ENCODE assay signal across 9 cellular contexts in genomic region chr7:101870361-101871062, GRCh38. TPM values are rescaled to one million over a fixed set of nuclear protein-coding genes. Genes with fewer than 3 reads are reported as not detected.
DNase-seq lines count a peak whose midpoint lies in the region; ATAC-seq, FAIRE-seq and TF ChIP-seq lines count a peak whose summit lies in the region.
"Had no signal": no experiment of that assay in that cellular context is flagged by ENCODE, and none has a peak within 500 bp of the region (broad histone marks: within the 10 kb centered on the region; RNA-seq: fewer than 3 reads in every experiment).

No MANE protein-coding gene starts in this region.

- intact Hi-C loops in GM12878 (cut with micrococcal nuclease; ENCODE audit: unreplicated experiment): no loop called here
- intact Hi-C loops in HepG2 (cut with micrococcal nuclease; ENCODE audit: unreplicated experiment): no loop called here

- H3K27me3 ChIP-seq in BLaER1 (no peaks in the 10 kb centered on the region), GM12878 (replicated peaks in 1 of 2; ENCODE audit: control insufficient read depth in 2 of 2, insufficient read depth in 2 of 2, low read length in 1 of 2) (no peaks in the 10 kb centered on the region), HepG2 (ENCODE audit: control insufficient read depth in 1 of 2, insufficient read depth in 2 of 2, low read length in 2 of 2) (no peaks in the 10 kb centered on the region)
- H3K27me3 ChIP-seq: SJSA1 had no signal

- in situ Hi-C loops in GM12878 (cut with MboI) (no loop called here), HepG2 (cut with HindIII; ENCODE audit: extremely low pct_ligation_motif_present, low pct_unique_long_range_greater_than_20kb) (no loop called here)

- no peaks in the 10 kb centered on the region for H3K9me3 ChIP-seq in BLaER1
- no peaks in the 10 kb centered on the region for H3K9me3 ChIP-seq in GM12878 (replicated peaks; ENCODE audit: control insufficient read depth, insufficient read depth, low read length)
- H3K9me3 ChIP-seq in HepG2 (ENCODE audit: low read length): no peaks in the 10 kb centered on the region
- H3K9me3 ChIP-seq: SJSA1 had no signal

- BruUV-seq in GM12878 (replicated peaks; lab: Mats Ljungman, UMichigan) (no TSS peak), HepG2 (replicated peaks; lab: Mats Ljungman, UMichigan) (no TSS peak)

- SMC1A ChIA-PET in GM12878 (lab: Charles Lee; ENCODE audit: uncharacterized antibody, unreplicated experiment): interaction anchor here (0.6 kb wide), 1 partner anchor 227 kb away, joined by 3 read pairs; no protein-coding TSS in a partner anchor

- peak; percentile 32; the same call in 1 of the 3 replicates for ATAC-seq in GM12878
- peak; percentile 83 for ATAC-seq in HepG2

- H2AFZ ChIP-seq in GM12878 (ENCODE audit: control insufficient read depth, low read depth, low read length) (no peak overlapping the region), HepG2 (ENCODE audit: low read length) (no peak overlapping the region)

- TF ChIP-seq CTCF in GM12878 (IDR thresholded peaks at IDR 0.05 in 2 of 3, conservative IDR thresholded peaks at IDR 0.05 in 1 of 3; ENCODE audit: control insufficient read depth in 2 of 3, extremely low read depth in 1 of 3, insufficient read depth in 1 of 3, low read depth in 3 of 3, low read length in 3 of 3) (peak in 1 of 3 experiments; percentile 21; a peak in 1 of 6 replicates), HepG2 (CRISPR knock-in tag; IDR thresholded peaks at IDR 0.05) (peak; percentile 46)

- no peak for FAIRE-seq in GM12878 (lab: Jason Lieb, UNC)
- no peak for FAIRE-seq in HepG2 (lab: Jason Lieb, UNC)

- H3K27ac ChIP-seq in BLaER1 (peak overlapping the region; percentile 75), GM12878 (ENCODE audit: control insufficient read depth, insufficient read depth) (no peak overlapping the region), HepG2 (ENCODE audit: extremely low read length, insufficient read depth, low read length) (peak overlapping the region; percentile 27)
- H3K27ac ChIP-seq: SJSA1 had no signal

- WGBS in GM12878 (ENCODE audit: insufficient coverage, insufficient replicate concordance, low lambda C conversion rate, missing lambda C conversion rate): 72% methylated on average over 12 of the region's 12 CpGs
- WGBS in HepG2 (ENCODE audit: low lambda C conversion rate): 85% methylated on average over 12 of the region's 12 CpGs

- peak; percentile 29; the same call in 1 of the 2 replicates for TF ChIP-seq RAD21 in GM12878 (IDR thresholded peaks at IDR 0.05; ENCODE audit: insufficient read depth, low read depth, low read length)
- TF ChIP-seq RAD21 in HepG2 (CRISPR knock-in tag; IDR thresholded peaks at IDR 0.05): no peak

- peaks cover 99% of the 10 kb centered on the region for H4K20me1 ChIP-seq in BLaER1
- H4K20me1 ChIP-seq in GM12878 (ENCODE audit: control insufficient read depth, insufficient read depth): no peaks in the 10 kb centered on the region
- peaks cover 8% of the 10 kb centered on the region; the same call in 1 of the 2 replicates for H4K20me1 ChIP-seq in HepG2 (ENCODE audit: insufficient read depth, low read length)

- DNase-seq in HPDE6-E6E7 (ENCODE audit: extremely low spot score): peak; percentile 77
- DNase-seq in GM12878 (ENCODE audit: low read depth, low spot score): no peak
- peak; percentile 28 for DNase-seq in HepG2 (ENCODE audit: low spot score)
- DNase-seq in foreskin melanocyte: no peak
- no peak for DNase-seq in H4 (ENCODE audit: low spot score)
- DNase-seq in NCI-H774 (lab: John Stamatoyannopoulos, UW): no peak
- no peak for DNase-seq in epidermal melanocyte (ENCODE audit: insufficient read length, low spot score)

- POLR2A ChIA-PET in GM12878 (lab: Charles Lee): no interaction called here
- POLR2A ChIA-PET in HepG2 (lab: Yijun Ruan, JAX): no interaction called here

- TF ChIP-seq POLR2A in GM12878 (IDR thresholded peaks at IDR 0.05; ENCODE audit: low read depth, low read length): no peak
- no peak for TF ChIP-seq POLR2A in HepG2 (IDR thresholded peaks at IDR 0.05; ENCODE audit: insufficient read depth in 1 of 2, low read depth in 2 of 2, low read length in 2 of 2)

- CTCF ChIA-PET in GM12878 (lab: Yijun Ruan, JAX): interaction anchor here (1.6 kb wide), 1 partner anchor 13 kb away, joined by 5 read pairs; no protein-coding TSS in a partner anchor
- CTCF ChIA-PET in HepG2 (lab: Yijun Ruan, JAX; ENCODE audit: low intra/inter-chr PET ratio, low total read pairs): no interaction called here

- peaks cover 29% of the 10 kb centered on the region for H3K79me2 ChIP-seq in GM12878 (ENCODE audit: control insufficient read depth, insufficient read depth, low read length)
- peaks cover 66% of the 10 kb centered on the region for H3K79me2 ChIP-seq in HepG2 (ENCODE audit: insufficient read depth, low read length)

- no peak for TF ChIP-seq EP300 in GM12878 (IDR thresholded peaks at IDR 0.05; ENCODE audit: borderline replicate concordance in 1 of 2, control insufficient read depth in 1 of 2, low read depth in 2 of 2, low read length in 2 of 2)
- TF ChIP-seq EP300 in HepG2 (IDR thresholded peaks at IDR 0.05; ENCODE audit: low read depth in 2 of 2, low read length in 2 of 2): no peak
- no peak for TF ChIP-seq EP300 in HepG2 (CRISPR knock-in tag; IDR thresholded peaks at IDR 0.05; ENCODE audit: borderline replicate concordance)

- peaks cover 37% of the 10 kb centered on the region for H3K36me3 ChIP-seq in BLaER1
- peaks cover 0 to 9% of the 10 kb centered on the region in 2 experiments; a peak in 2 of 4 replicates for H3K36me3 ChIP-seq in GM12878 (ENCODE audit: control insufficient read depth in 2 of 2, insufficient read depth in 2 of 2, low read length in 1 of 2)
- 0 out of 5 replicates have a peak, but pooled peaks cover 0 to 2% of the 10 kb centered on the region in 2 experiments for H3K36me3 ChIP-seq in HepG2 (replicated peaks in 1 of 2; ENCODE audit: control insufficient read depth in 1 of 2, insufficient read depth in 2 of 2, low read length in 2 of 2)

- H3K9ac ChIP-seq in BLaER1 (peak overlapping the region; percentile 41; the same call in 1 of the 2 replicates), GM12878 (ENCODE audit: control insufficient read depth, insufficient read depth, low read length) (no peak overlapping the region), HepG2 (ENCODE audit: insufficient read depth, low read depth, low read length) (no peak overlapping the region)

- H3K4me3 ChIP-seq in BLaER1: no peak overlapping the region
- H3K4me3 ChIP-seq in GM12878: no peak overlapping the region
- no peak overlapping the region for H3K4me3 ChIP-seq in HepG2 (replicated peaks in 1 of 3; ENCODE audit: insufficient read depth in 1 of 3, low read depth in 2 of 3, low read length in 3 of 3)
- H3K4me3 ChIP-seq: SJSA1 had no signal

- RAD21 ChIA-PET in GM12878 (lab: Charles Lee; ENCODE audit: unreplicated experiment): interaction anchor here (1.3 kb wide), 1 partner anchor 13 kb away, joined by 4 read pairs; no protein-coding TSS in a partner anchor

- H3K4me1 ChIP-seq in BLaER1 (peaks cover 100% of the 10 kb centered on the region), GM12878 (ENCODE audit: control insufficient read depth, insufficient read depth, low read length) (peaks cover 5% of the 10 kb centered on the region; the same call in 1 of the 2 replicates), HepG2 (ENCODE audit: insufficient read depth, low read length) (peaks cover 41% of the 10 kb centered on the region)

- H3K4me2 ChIP-seq in BLaER1 (peak overlapping the region; percentile 99), GM12878 (ENCODE audit: control insufficient read depth, insufficient read depth) (no peak overlapping the region), HepG2 (ENCODE audit: low read depth, low read length) (no peak overlapping the region)

RNA-seq across cellular contexts. Expression of gene CUX1, which starts 53.1 kb away (rescaled TPM):
- 214 and 249 TPM in 2 replicates for total RNA-seq in GM12878 (2013; cell fraction: nucleolus; rRNA removed)
- total RNA-seq in GM12878 (2014; rRNA removed) (26.0 and 29.7 TPM in 2 replicates), GM12878 (2014; rRNA removed; fragmentation: Illumina TruSeq; extraction: Trizol) (21.5 and 22.5 TPM in 2 replicates), GM12878 (2021) (44.7 and 48.6 TPM in 2 replicates), HepG2 (2016; rRNA removed; fragmentation: Illumina TruSeq; extraction: Trizol) (13.7 and 21.7 TPM in 2 replicates)
- 11.3 TPM for polyA plus RNA-seq in GM12878 (2011; ENCODE audit: low read depth)
- polyA plus RNA-seq in GM12878 (2011; rRNA removed) (12.7 and 12.9 TPM in 2 replicates), GM12878 (2014; fragmentation: Illumina TruSeq; extraction: Trizol) (28.0 and 35.3 TPM in 2 replicates), GM12878 (2014; fragmentation: Nextera tagmentation; extraction: Ambion mirVana) (1 to 10 TPM; 6.1 to 7.8 TPM), GM12878 (2014; rRNA removed) (24.0 and 26.0 TPM in 2 replicates), GM12878 (2016; fragmentation: Nextera tagmentation; extraction: Ambion mirVana) (10 to 100 TPM; 27.7 to 31.0 TPM), HepG2 (2011; rRNA removed) (14.9 and 17.8 TPM in 2 replicates)
- 16.7 and 17.9 TPM in 2 replicates for polyA plus RNA-seq in GM12878 (2011; cell fraction: cytosol; rRNA removed)
- polyA plus RNA-seq in GM12878 (2011; cell fraction: nucleus; rRNA removed): 14.0 and 21.5 TPM in 2 replicates
- 21.7 and 23.4 TPM in 2 replicates for polyA plus RNA-seq in GM12878 (2012)
- polyA minus RNA-seq in GM12878 (2011; rRNA and poly(A)+ RNA removed): 21.1 and 30.1 TPM in 2 replicates
- polyA minus RNA-seq in GM12878 (2011; cell fraction: cytosol; rRNA and poly(A)+ RNA removed): 10.7 and 11.1 TPM in 2 replicates
- 21.6 and 47.5 TPM in 2 replicates for polyA minus RNA-seq in GM12878 (2011; cell fraction: nucleus; rRNA and poly(A)+ RNA removed)
- 11.4 and 13.0 TPM in 2 replicates for total RNA-seq in HepG2 (2016; cell fraction: cytosol; rRNA removed; fragmentation: Illumina TruSeq; extraction: Trizol; ENCODE audit: low read depth)
- 13.2 and 19.0 TPM in 2 replicates for total RNA-seq in HepG2 (2016; cell fraction: insoluble cytoplasmic fraction; rRNA removed; fragmentation: Illumina TruSeq; extraction: Trizol)
- 12.9 and 17.8 TPM in 2 replicates for total RNA-seq in HepG2 (2016; cell fraction: membrane; rRNA removed; fragmentation: Illumina TruSeq; extraction: Trizol)
- total RNA-seq in HepG2 (2016; cell fraction: nucleus; rRNA removed; fragmentation: Illumina TruSeq; extraction: Trizol): 34.3 and 34.4 TPM in 2 replicates
- 11.7 and 14.5 TPM in 2 replicates for polyA plus RNA-seq in HepG2 (2011; cell fraction: cytosol; rRNA removed)
- polyA plus RNA-seq in HepG2 (2011; cell fraction: nucleus; rRNA removed): 19.5 and 20.4 TPM in 2 replicates
- polyA plus RNA-seq in HepG2 (2012): 17.6 and 19.7 TPM in 2 replicates
- 7.4 and 8.5 TPM in 2 replicates for polyA plus RNA-seq in HepG2 (2016; cell fraction: cytosol; fragmentation: Illumina TruSeq; extraction: Trizol; ENCODE audit: low read depth)
- 16.3 and 20.7 TPM in 2 replicates for polyA plus RNA-seq in HepG2 (2016; cell fraction: insoluble cytoplasmic fraction; fragmentation: Illumina TruSeq; extraction: Trizol; ENCODE audit: low read depth)
- 17.8 and 18.3 TPM in 2 replicates for polyA plus RNA-seq in HepG2 (2016; cell fraction: membrane; fragmentation: Illumina TruSeq; extraction: Trizol; ENCODE audit: low read depth)
- 20.0 and 22.4 TPM in 2 replicates for polyA plus RNA-seq in HepG2 (2016; cell fraction: nucleus; fragmentation: Illumina TruSeq; extraction: Trizol; ENCODE audit: insufficient read depth, low read depth)
- polyA minus RNA-seq in HepG2 (2011; rRNA and poly(A)+ RNA removed; ENCODE audit: low replicate concordance): 17.5 and 23.0 TPM in 2 replicates
- 9.6 and 10.6 TPM in 2 replicates for polyA minus RNA-seq in HepG2 (2011; cell fraction: cytosol; rRNA and poly(A)+ RNA removed)
- 65.1 and 68.5 TPM in 2 replicates for polyA minus RNA-seq in HepG2 (2011; cell fraction: nucleus; rRNA and poly(A)+ RNA removed)
- 20.1 and 21.9 TPM in 2 replicates for total RNA-seq in H4 (2014; rRNA removed; shearing (Covaris generic))

Comparison
In these comparisons a context has a peak if more than half of its experiments do, and no peak if none do; other contexts are left out.
1. DNase-seq: peak in HPDE6-E6E7 (single experiment) and HepG2 (single experiment); none in GM12878 (single experiment), foreskin melanocyte (single experiment), H4 (single experiment), NCI-H774 (single experiment) and epidermal melanocyte (single experiment).